Comparison of ENCODE assay signal across 8 cellular contexts in the genomic region with DNA sequence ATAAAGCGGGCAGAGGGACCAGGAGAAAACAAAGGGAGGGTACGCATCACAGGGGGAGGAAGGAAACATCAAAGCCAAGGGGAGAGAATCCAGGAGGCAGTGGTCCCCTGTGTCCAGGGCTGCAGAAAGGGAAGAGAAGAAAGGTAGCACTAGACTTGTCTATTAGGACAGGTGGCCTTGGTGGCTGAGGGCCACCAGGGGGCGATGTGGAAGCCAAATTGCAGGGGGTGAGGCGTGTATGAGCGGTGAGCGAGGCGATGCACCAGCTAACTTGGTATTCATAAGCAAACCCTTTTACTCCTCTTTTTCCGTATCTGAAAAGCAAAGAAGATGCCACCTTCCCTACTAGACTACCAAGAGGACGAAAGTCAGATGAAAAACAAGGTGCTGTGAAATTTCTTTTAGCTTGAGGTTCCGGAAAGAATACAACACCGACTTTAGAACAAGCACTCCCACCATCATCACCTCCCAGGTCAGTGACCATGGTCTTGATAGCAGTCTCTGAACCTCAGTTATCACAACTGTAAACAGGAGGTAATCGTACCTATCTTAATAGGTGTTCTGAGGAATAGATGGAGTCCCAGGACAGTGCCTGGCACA.
DNase-seq lines count a peak whose midpoint lies in the region; ATAC-seq and TF ChIP-seq lines count a peak whose summit lies in the region.

No MANE protein-coding gene starts in this region.

- no peaks in the 10 kb centered on the region for H3K36me3 ChIP-seq in spleen

- no peaks in the 10 kb centered on the region for H3K4me1 ChIP-seq in spleen

- no peaks in the 10 kb centered on the region for H3K9me3 ChIP-seq in spleen

- in situ Hi-C loops in SK-MEL-5 (cut with HindIII; ENCODE audit: low pct_unique_long_range_greater_than_20kb, low sequenced_read_pairs) = no loop called here

- 48 to 67% (median 57%) methylated on average over 12 of the region's 12 CpGs for WGBS in spleen, 5 donors

- H3K27me3 ChIP-seq in spleen (replicated peaks in 1 of 7) = peaks cover 0 to 19% (median 0%) of the 10 kb centered on the region in 7 donors

- H3K27ac ChIP-seq in spleen = no peak overlapping the region

- peak; percentile 76 for ATAC-seq in HG03354 (IDR thresholded peaks at IDR 0.05; ENCODE audit: poor library complexity, severe bottlenecking, unreplicated experiment)

- TF ChIP-seq POLR2A in spleen (IDR thresholded peaks at IDR 0.05) = no peak

- peak; percentile 80 for TF ChIP-seq CTCF in fibroblast of villous mesenchyme (IDR thresholded peaks at IDR 0.05; ENCODE audit: insufficient read depth, low read depth, low read length)
- peak in 8 of 11 experiments; percentile 11 to 51 (median 44) for TF ChIP-seq CTCF in spleen (IDR thresholded peaks at IDR 0.05 in 8 of 11, conservative IDR thresholded peaks at IDR 0.05 in 3 of 11)

- peak; percentile 62 for DNase-seq in activated CD4-positive, alpha-beta T cell treated with anti-CD3 and anti-CD28 coated beads for 48 hours
- no peak for DNase-seq in activated CD4-positive, alpha-beta T cell treated with anti-CD3 and anti-CD28 coated beads, Interleukin-2, amount 50 U/mL, for 1 hour
- peak; percentile 70 for DNase-seq in SK-MEL-5 (ENCODE audit: low read depth, low spot score)
- peak; percentile 48 for DNase-seq in fibroblast of villous mesenchyme (ENCODE audit: low read depth)
- DNase-seq in spleen = peak; percentile 76
- DNase-seq in middle frontal gyrus (ENCODE audit: extremely low spot score, low spot score) = no peak
- DNase-seq in cerebellum (ENCODE audit: low spot score) = no peak

- H3K4me3 ChIP-seq in fibroblast of villous mesenchyme (ENCODE audit: low read depth, low read length) (no peak overlapping the region), spleen (no peak overlapping the region)

- intact Hi-C loops in spleen (cut with DNase I; ENCODE audit: low total_unique reads) = no loop called here

Comparison
In these comparisons a context has a peak if more than half of its experiments do, and no peak if none do; other contexts are left out.
1. DNase-seq: peak in activated CD4-positive, alpha-beta T cell treated with anti-CD3 and anti-CD28 coated beads for 48 hours (single experiment), SK-MEL-5 (single experiment), fibroblast of villous mesenchyme (single experiment) and spleen (single experiment); none in activated CD4-positive, alpha-beta T cell treated with anti-CD3 and anti-CD28 coated beads, Interleukin-2, amount 50 U/mL, for 1 hour (single experiment), middle frontal gyrus (single experiment) and cerebellum (single experiment).